Comparison of ENCODE assay signal across 1 cellular context in genomic region chr11:66624450-66624849, GRCh38.
TF ChIP-seq lines count a peak whose summit lies in the region.

No MANE protein-coding gene starts in this region.

TF ChIP-seq in endothelial cell of umbilical vein, 7 proteins besides CTCF, POLR2A, EP300 and RAD21:
- TF ChIP-seq JUN (IDR thresholded peaks at IDR 0.05; ENCODE audit: borderline replicate concordance, insufficient read depth, insufficient read length, low read depth) (no peak), POLR2AphosphoS5 (IDR thresholded peaks at IDR 0.05; ENCODE audit: insufficient read depth, low read depth, low read length) (no peak), MYC (IDR thresholded peaks at IDR 0.05; ENCODE audit: low read depth, low read length) (no peak), MAX (IDR thresholded peaks at IDR 0.05; ENCODE audit: insufficient read depth, insufficient read length) (no peak), EZH2 (IDR thresholded peaks at IDR 0.05; ENCODE audit: borderline replicate concordance, low read depth, low read length, severe bottlenecking) (no peak), GATA2 (IDR thresholded peaks at IDR 0.05; ENCODE audit: insufficient read depth, insufficient read length, low read depth, low read length) (no peak), FOS (IDR thresholded peaks at IDR 0.05; ENCODE audit: borderline replicate concordance, insufficient read depth, low read length) (no peak)
